ENCODE assay signal across 10 cellular contexts in the genomic region with DNA sequence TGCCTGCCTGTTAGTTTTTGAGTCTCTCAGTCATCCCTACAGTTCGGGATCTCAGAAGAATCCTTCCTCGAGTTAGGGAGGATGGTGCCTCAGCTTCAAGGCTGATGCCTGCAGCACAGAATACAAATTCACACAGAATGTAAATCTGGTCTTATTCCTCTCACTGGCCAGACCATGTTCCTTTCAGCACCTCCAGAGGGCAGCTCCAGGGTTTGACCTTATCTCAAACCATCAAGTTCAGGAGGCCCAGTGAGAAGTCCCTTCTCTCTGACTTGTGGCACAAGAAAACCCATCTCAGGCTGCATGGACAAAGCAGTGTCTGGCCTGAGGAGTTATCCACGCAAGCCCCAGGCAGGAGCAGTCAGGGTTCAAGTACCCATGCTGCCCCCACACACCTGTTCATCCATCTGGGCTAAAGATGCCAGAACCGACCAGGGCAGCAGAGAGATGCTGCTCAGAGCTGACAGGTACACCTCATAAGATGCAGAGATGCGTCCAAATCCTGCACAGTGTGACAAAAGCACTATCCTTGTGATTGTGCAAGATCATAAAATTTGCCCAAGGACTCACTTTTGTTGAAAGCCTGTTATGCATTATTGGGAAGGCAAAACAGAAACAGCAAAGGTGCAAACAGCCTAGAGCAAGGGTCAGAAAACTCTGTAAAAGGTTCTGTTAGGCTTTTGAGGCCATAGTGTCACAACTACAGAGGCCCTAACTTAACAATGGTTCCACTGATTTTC. TPM values are rescaled to one million over a fixed set of nuclear protein-coding genes. Genes with fewer than 3 reads are reported as not detected.
DNase-seq lines count a peak whose midpoint lies in the region; ATAC-seq and TF ChIP-seq lines count a peak whose summit lies in the region.
"Had no signal": no experiment of that assay in that cellular context is flagged by ENCODE, and none has a peak within 500 bp of the region (broad histone marks: within the 10 kb centered on the region; RNA-seq: fewer than 3 reads in every experiment).

No MANE protein-coding gene starts in this region.

- intact Hi-C loops in cardiac septum (cut with DNase I) = no loop called here

- H3K27me3 Mint-ChIP-seq in type B pancreatic cell = no peaks in the 10 kb centered on the region

- H3K27ac Mint-ChIP-seq in type B pancreatic cell = no peak overlapping the region

- ATAC-seq in GM21526 (IDR thresholded peaks at IDR 0.05; ENCODE audit: low FRiP score, unreplicated experiment) = no peak
- no peak for ATAC-seq in HG03520 (IDR thresholded peaks at IDR 0.05; ENCODE audit: unreplicated experiment)

- H3K4me1 Mint-ChIP-seq in type B pancreatic cell (ENCODE audit: unreplicated experiment) = peaks cover 31% of the 10 kb centered on the region

- H3K27ac ChIP-seq in cardiac muscle cell = no peak overlapping the region
- H3K27ac ChIP-seq: skin epidermis had no signal

- peak; percentile 37 to 42 for DNase-seq in cardiac muscle cell (ENCODE audit: low read depth in 1 of 2, low spot score in 1 of 2)
- DNase-seq in cardiac septum (ENCODE audit: low spot score) = no peak
- DNase-seq in NCI-H69 (lab: John Stamatoyannopoulos, UW) = peak; percentile 10
- no peak for DNase-seq in epithelial cell of proximal tubule (ENCODE audit: low read depth)
- DNase-seq in type B pancreatic cell (ENCODE audit: extremely low spot score, unreplicated experiment) = no peak
- DNase-seq in amniotic stem cell (lab: John Stamatoyannopoulos, UW) = no peak
- DNase-seq: MG63 had no signal

- no peaks in the 10 kb centered on the region for H3K9me3 ChIP-seq in cardiac muscle cell (ENCODE audit: low read depth)
- H3K9me3 ChIP-seq: MG63 had no signal

- TF ChIP-seq CTCF in cardiac muscle cell (IDR thresholded peaks at IDR 0.05; ENCODE audit: low read depth, low read length) (peak; percentile 27), epithelial cell of proximal tubule (conservative IDR thresholded peaks at IDR 0.05; ENCODE audit: low read depth, low read length) (peak; percentile 35), type B pancreatic cell (conservative IDR thresholded peaks at IDR 0.05) (peak; percentile 44)

- peaks cover 6% of the 10 kb centered on the region for H3K27me3 ChIP-seq in cardiac muscle cell
- H3K27me3 ChIP-seq: MG63 had no signal

- no peaks in the 10 kb centered on the region for H3K4me1 ChIP-seq in cardiac muscle cell (ENCODE audit: low read depth)

- no peak overlapping the region for H3K4me3 Mint-ChIP-seq in type B pancreatic cell

- no peaks in the 10 kb centered on the region for H3K9me3 Mint-ChIP-seq in type B pancreatic cell

- H3K36me3 ChIP-seq in cardiac muscle cell = no peaks in the 10 kb centered on the region

- H3K4me3 ChIP-seq in cardiac muscle cell = no peak overlapping the region
- H3K4me3 ChIP-seq in epithelial cell of proximal tubule (ENCODE audit: low read depth, low read length) = no peak overlapping the region
- H3K4me3 ChIP-seq: MG63, skin epidermis had no signal

- H3K36me3 Mint-ChIP-seq in type B pancreatic cell = peaks cover 19% of the 10 kb centered on the region

RNA-seq across cellular contexts. Expression of a gene that starts 49.8 kb away (rescaled TPM):
- 4.3 and 4.5 TPM in 2 replicates for total RNA-seq in cardiac muscle cell
- 1.2 and 1.5 TPM in 2 replicates for polyA plus RNA-seq in cardiac muscle cell
- 6.9 TPM for total RNA-seq in cardiac septum
- total RNA-seq in epithelial cell of proximal tubule = 64.2 and 74.8 TPM in 2 replicates
- total RNA-seq in type B pancreatic cell (ENCODE audit: low replicate concordance) = 16.6 and 52.1 TPM in 2 replicates

Comparison
In these comparisons a context has a peak if more than half of its experiments do, and no peak if none do; other contexts are left out.
1. DNase-seq: peak in cardiac muscle cell (2 of 2) and NCI-H69 (single experiment); none in cardiac septum (single experiment), epithelial cell of proximal tubule (single experiment), type B pancreatic cell (single experiment) and amniotic stem cell (single experiment).
2. Peak in every context shown above with its lines, with median percentiles within 50 percentile points of each other: CTCF ChIP-seq.